ENCODE assay signal across 29 cellular contexts in genomic region chr2:182732736-182733135, GRCh38.
"Had no signal": no experiment of that assay in that cellular context is flagged by ENCODE, and none has a peak within 500 bp of the region (broad histone marks: within the 10 kb centered on the region; RNA-seq: fewer than 3 reads in every experiment).

No MANE protein-coding gene starts in this region.

- H3K27ac ChIP-seq: ascending aorta, breast epithelium, cardiac muscle cell, coronary artery, dorsolateral prefrontal cortex, esophagus muscularis mucosa, foreskin keratinocyte, gastroesophageal sphincter, heart right ventricle, VCaP had no signal

- H3K27ac Mint-ChIP-seq: activated CD8-positive, alpha-beta T cell treated with anti-CD3 and anti-CD28 coated beads for 36 hours; activated naive CD4-positive, alpha-beta T cell treated with anti-CD3 and anti-CD28 coated beads, Interleukin-2, amount 10 ng/mL, durations not matched to agents 7 days and 5 days; activated naive CD4-positive, alpha-beta T cell treated with anti-CD3 and anti-CD28 coated beads, Interleukin-2, amount 50 U/mL, for 72 hours; activated naive CD8-positive, alpha-beta T cell treated with anti-CD3 and anti-CD28 coated beads, Interleukin-2, amount 10 ng/mL, durations not matched to agents 7 days and 5 days; dendritic cell treated with granulocyte-macrophage colony-stimulating factor and Interleukin-4, amounts not matched to agents 40 ng/mL and 50 ng/mL, for 4 days; endodermal cell; WTC11 had no signal

- H3K9me3 ChIP-seq: ascending aorta, breast epithelium, esophagus muscularis mucosa, gastroesophageal sphincter, heart right ventricle had no signal

- H3K4me3 Mint-ChIP-seq: activated CD8-positive, alpha-beta T cell treated with anti-CD3 and anti-CD28 coated beads for 36 hours; activated naive CD4-positive, alpha-beta T cell treated with anti-CD3 and anti-CD28 coated beads, Interleukin-2, amount 10 ng/mL, durations not matched to agents 7 days and 5 days; activated naive CD8-positive, alpha-beta T cell treated with anti-CD3 and anti-CD28 coated beads, Interleukin-2, amount 10 ng/mL, durations not matched to agents 7 days and 5 days; brain; central memory CD8-positive, alpha-beta T cell; dendritic cell treated with granulocyte-macrophage colony-stimulating factor and Interleukin-4, amounts not matched to agents 40 ng/mL and 50 ng/mL, for 4 days; endodermal cell; WTC11 had no signal

- H3K9me3 Mint-ChIP-seq: activated CD8-positive, alpha-beta T cell treated with anti-CD3 and anti-CD28 coated beads for 36 hours; activated naive CD4-positive, alpha-beta T cell treated with anti-CD3 and anti-CD28 coated beads, Interleukin-2, amount 10 ng/mL, durations not matched to agents 7 days and 5 days; activated naive CD4-positive, alpha-beta T cell treated with anti-CD3 and anti-CD28 coated beads, Interleukin-2, amount 50 U/mL, for 72 hours; activated naive CD8-positive, alpha-beta T cell treated with anti-CD3 and anti-CD28 coated beads, Interleukin-2, amount 10 ng/mL, durations not matched to agents 7 days and 5 days; brain; central memory CD8-positive, alpha-beta T cell; dendritic cell treated with granulocyte-macrophage colony-stimulating factor and Interleukin-4, amounts not matched to agents 40 ng/mL and 50 ng/mL, for 4 days; endodermal cell; WTC11 had no signal

- DNase-seq: activated CD4-positive, alpha-beta T cell treated with anti-CD3 and anti-CD28 coated beads for 48 hours; activated CD4-positive, alpha-beta T cell treated with anti-CD3 and anti-CD28 coated beads, Interleukin-2, amount 50 U/mL, for 1 hour; activated CD4-positive, alpha-beta T cell treated with anti-CD3 and anti-CD28 coated beads, Interleukin-2, amount 50 U/mL, for 48 hours; activated CD8-positive, alpha-beta memory T cell treated with anti-CD3 and anti-CD28 coated beads for 24 hours; activated CD8-positive, alpha-beta T cell treated with anti-CD3 and anti-CD28 coated beads for 36 hours; activated gamma-delta T cell; activated naive CD4-positive, alpha-beta T cell; activated naive CD4-positive, alpha-beta T cell treated with anti-CD3 and anti-CD28 coated beads, Interleukin-2, amount 10 ng/mL, durations not matched to agents 7 days and 5 days; activated naive CD8-positive, alpha-beta T cell treated with anti-CD3 and anti-CD28 coated beads, Interleukin-2, amount 10 ng/mL, durations not matched to agents 7 days and 5 days; activated T-cell treated with anti-CD3 and anti-CD28 coated beads, Interleukin-2, amount 50 U/mL, for 48 hours; dorsolateral prefrontal cortex; effector memory CD4-positive, alpha-beta T cell; endodermal cell; erythroblast; foreskin keratinocyte; heart right ventricle; T-helper 2 cell had no signal

- ATAC-seq: activated CD8-positive, alpha-beta T cell treated with anti-CD3 and anti-CD28 coated beads for 36 hours; activated naive CD4-positive, alpha-beta T cell treated with anti-CD3 and anti-CD28 coated beads, Interleukin-2, amount 50 U/mL, for 72 hours; foreskin keratinocyte; gastroesophageal sphincter; heart right ventricle; WTC11 had no signal

- H3K27me3 Mint-ChIP-seq: activated CD8-positive, alpha-beta T cell treated with anti-CD3 and anti-CD28 coated beads for 36 hours; activated naive CD4-positive, alpha-beta T cell treated with anti-CD3 and anti-CD28 coated beads, Interleukin-2, amount 10 ng/mL, durations not matched to agents 7 days and 5 days; activated naive CD8-positive, alpha-beta T cell treated with anti-CD3 and anti-CD28 coated beads, Interleukin-2, amount 10 ng/mL, durations not matched to agents 7 days and 5 days; brain; central memory CD8-positive, alpha-beta T cell; dendritic cell treated with granulocyte-macrophage colony-stimulating factor and Interleukin-4, amounts not matched to agents 40 ng/mL and 50 ng/mL, for 4 days had no signal

- H3K4me1 Mint-ChIP-seq: activated naive CD4-positive, alpha-beta T cell treated with anti-CD3 and anti-CD28 coated beads, Interleukin-2, amount 10 ng/mL, durations not matched to agents 7 days and 5 days; activated naive CD8-positive, alpha-beta T cell treated with anti-CD3 and anti-CD28 coated beads, Interleukin-2, amount 10 ng/mL, durations not matched to agents 7 days and 5 days; WTC11 had no signal

- H3K36me3 ChIP-seq: breast epithelium had no signal

- H3K4me1 ChIP-seq: ascending aorta, breast epithelium, esophagus muscularis mucosa, foreskin keratinocyte, gastroesophageal sphincter, heart right ventricle had no signal

- H3K27me3 ChIP-seq: ascending aorta, breast epithelium, cardiac muscle cell, dorsolateral prefrontal cortex, esophagus muscularis mucosa, foreskin keratinocyte, gastroesophageal sphincter, heart right ventricle had no signal

- H3K4me3 ChIP-seq: ascending aorta, breast epithelium, cardiac muscle cell, coronary artery, dorsolateral prefrontal cortex, esophagus muscularis mucosa, gastroesophageal sphincter, heart right ventricle had no signal
